Comparison of ENCODE assay signal across 16 cellular contexts in the genomic region with DNA sequence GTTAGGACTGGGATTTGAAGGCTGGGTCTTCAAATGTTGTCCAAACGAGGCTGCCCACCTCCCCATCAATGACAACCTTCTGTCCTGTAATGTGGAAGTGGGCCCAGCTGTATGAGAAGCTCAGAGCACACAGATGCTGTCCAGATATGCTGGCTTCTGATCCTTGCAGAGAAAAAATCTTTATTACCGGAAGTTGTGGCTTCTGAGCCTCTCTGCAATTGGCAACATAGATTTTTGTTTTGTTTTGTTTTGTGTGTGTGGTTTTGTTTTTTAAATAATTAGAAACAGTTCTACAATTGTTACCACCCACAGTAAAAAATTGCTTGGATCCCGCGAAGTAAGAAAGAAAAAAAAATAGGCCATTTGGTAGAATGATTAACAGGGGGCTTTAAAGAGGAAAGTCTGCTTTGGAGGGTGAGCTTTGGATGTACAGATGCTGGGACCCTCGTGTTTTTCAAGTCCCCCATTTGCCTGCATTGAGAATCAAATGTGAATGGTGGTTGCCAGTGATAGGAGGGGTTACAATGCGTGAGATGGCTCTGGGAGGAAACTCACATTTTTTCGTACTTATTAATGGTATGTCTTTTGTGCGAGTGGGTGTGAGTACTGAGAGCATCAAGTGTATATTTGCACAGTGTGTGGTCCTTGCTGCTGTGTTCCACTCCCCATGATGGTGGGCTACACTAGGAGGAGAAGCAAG.
DNase-seq lines count a peak whose midpoint lies in the region; ATAC-seq and TF ChIP-seq lines count a peak whose summit lies in the region.
"Had no signal": no experiment of that assay in that cellular context is flagged by ENCODE, and none has a peak within 500 bp of the region (broad histone marks: within the 10 kb centered on the region; RNA-seq: fewer than 3 reads in every experiment).

No MANE protein-coding gene starts in this region.

- TF ChIP-seq CTCF in progenitor cell of endocrine pancreas (IDR thresholded peaks at IDR 0.05; ENCODE audit: unreplicated experiment) (no peak), BE2C (IDR thresholded peaks at IDR 0.05; ENCODE audit: low read depth, low read length) (no peak)

- H3K27ac Mint-ChIP-seq in central memory CD8-positive, alpha-beta T cell (ENCODE audit: low read depth) = peak overlapping the region; percentile 41
- H3K27ac Mint-ChIP-seq in progenitor cell of endocrine pancreas = peak overlapping the region; percentile 81

- peaks cover 7% of the 10 kb centered on the region for H3K4me1 Mint-ChIP-seq in central memory CD8-positive, alpha-beta T cell
- H3K4me1 Mint-ChIP-seq in progenitor cell of endocrine pancreas (ENCODE audit: low read depth) = peaks cover 43% of the 10 kb centered on the region

- H3K4me1 ChIP-seq in BE2C = peaks cover 12% of the 10 kb centered on the region

- no peaks in the 10 kb centered on the region for H3K27me3 ChIP-seq in BE2C
- H3K27me3 ChIP-seq: heart right ventricle, tibial nerve had no signal

- ATAC-seq in central memory CD8-positive, alpha-beta T cell (replicated peaks; ENCODE audit: extremely low read depth, poor library complexity, severe bottlenecking) = peak; percentile 54
- ATAC-seq in GM18867 (IDR thresholded peaks at IDR 0.05; ENCODE audit: unreplicated experiment) (no peak), HG02885 (IDR thresholded peaks at IDR 0.05; ENCODE audit: poor library complexity, unreplicated experiment) (no peak)
- ATAC-seq: heart right ventricle, left lobe of liver had no signal

- H3K27me3 Mint-ChIP-seq in central memory CD8-positive, alpha-beta T cell = no peaks in the 10 kb centered on the region
- no peaks in the 10 kb centered on the region for H3K27me3 Mint-ChIP-seq in progenitor cell of endocrine pancreas

- DNase-seq in EL (peak; percentile 70), MV-4-11 (lab: John Stamatoyannopoulos, UW) (peak; percentile 50), progenitor cell of endocrine pancreas (ENCODE audit: low spot score, unreplicated experiment) (no peak), BE2C (no peak)
- no peak for DNase-seq in central memory CD8-positive, alpha-beta T cell (ENCODE audit: low spot score in 2 of 2)
- no peak for DNase-seq in activated CD8-positive, alpha-beta memory T cell treated with anti-CD3 and anti-CD28 coated beads, Interleukin-2, amount 50 U/mL, for 4 hours
- DNase-seq: activated naive CD4-positive, alpha-beta T cell treated with anti-CD3 and anti-CD28 coated beads, Interleukin-2, amount 50 U/mL, for 16 hours; GOT3; heart right ventricle; NCI-H2029 treated with DMSO at 0.1 percent for 48 hours; retina; stimulated activated CD4-positive, alpha-beta T cell treated with anti-CD3 and anti-CD28 coated beads, Interleukin-1b, Interleukin-23, amount 100 ng/mL, for 48 hours had no signal

- no peak overlapping the region for H3K4me3 ChIP-seq in BE2C (ENCODE audit: low read depth, low read length)
- H3K4me3 ChIP-seq: heart right ventricle, tibial nerve had no signal

- peak overlapping the region; percentile 23 for H3K4me3 Mint-ChIP-seq in central memory CD8-positive, alpha-beta T cell
- no peak overlapping the region for H3K4me3 Mint-ChIP-seq in progenitor cell of endocrine pancreas (ENCODE audit: low read depth)

- H3K9me3 Mint-ChIP-seq in central memory CD8-positive, alpha-beta T cell = no peaks in the 10 kb centered on the region
- no peaks in the 10 kb centered on the region for H3K9me3 Mint-ChIP-seq in progenitor cell of endocrine pancreas (ENCODE audit: low read depth)

- peaks cover 8% of the 10 kb centered on the region for H3K36me3 Mint-ChIP-seq in central memory CD8-positive, alpha-beta T cell (ENCODE audit: insufficient read depth)
- H3K36me3 Mint-ChIP-seq in progenitor cell of endocrine pancreas (ENCODE audit: insufficient read depth) = peaks cover 22% of the 10 kb centered on the region

- no peaks in the 10 kb centered on the region for H3K9me3 ChIP-seq in BE2C
- H3K9me3 ChIP-seq: heart right ventricle, tibial nerve had no signal

- no peaks in the 10 kb centered on the region for H3K36me3 ChIP-seq in BE2C
- H3K36me3 ChIP-seq: heart right ventricle, tibial nerve had no signal

Comparison
In these comparisons a context has a peak if more than half of its experiments do, and no peak if none do; other contexts are left out.
1. DNase-seq: peak in EL (single experiment) and MV-4-11 (single experiment); none in central memory CD8-positive, alpha-beta T cell (0 of 2), progenitor cell of endocrine pancreas (single experiment), BE2C (single experiment) and activated CD8-positive, alpha-beta memory T cell treated with anti-CD3 and anti-CD28 coated beads, Interleukin-2, amount 50 U/mL, for 4 hours (single experiment).